12 cellular contexts compared by ENCODE assay signal in genomic region chr1:32182060-32182459, GRCh38. TPM values are rescaled to one million over a fixed set of nuclear protein-coding genes. Genes with fewer than 3 reads are reported as not detected.
DNase-seq lines count a peak whose midpoint lies in the region; ATAC-seq and TF ChIP-seq lines count a peak whose summit lies in the region.
"Had no signal": no experiment of that assay in that cellular context is flagged by ENCODE, and none has a peak within 500 bp of the region (broad histone marks: within the 10 kb centered on the region; RNA-seq: fewer than 3 reads in every experiment).

No MANE protein-coding gene starts in this region.

- no peaks in the 10 kb centered on the region for H3K9me3 Mint-ChIP-seq in activated T-helper 1 cell treated with anti-CD3 and anti-CD28 coated beads, Interleukin-12 subunit alpha, Interleukin-12 subunit beta, Interleukin-2, Interleukin-4 antibody, amounts not matched to agents 30 ng/mL and 10 ng/mL and 1 ng/mL, durations not matched to agents 14 hours and 24 hours and 36 hours

- BruUV-seq in A673 (replicated peaks; lab: Mats Ljungman, UMichigan), result no TSS peak

- POLR2A ChIA-PET in A673 (lab: Charles Lee; ENCODE audit: low non-redundant PET), result no interaction called here

- H3K27me3 Mint-ChIP-seq in activated T-helper 1 cell treated with anti-CD3 and anti-CD28 coated beads, Interleukin-12 subunit alpha, Interleukin-12 subunit beta, Interleukin-2, Interleukin-4 antibody, amounts not matched to agents 30 ng/mL and 10 ng/mL and 1 ng/mL, durations not matched to agents 14 hours and 24 hours and 36 hours (ENCODE audit: insufficient read depth), result no peaks in the 10 kb centered on the region

- H3K4me3 ChIP-seq in A673 (ENCODE audit: low read depth, low read length, poor library complexity, severe bottlenecking), result peak overlapping the region; percentile 52
- peak overlapping the region; percentile 78 to 81 for H3K4me3 ChIP-seq in foreskin fibroblast (ENCODE audit: low read depth in 1 of 2, low read length in 2 of 2)

- DNase-seq in A673 (ENCODE audit: low spot score) (no peak), GM03348 (ENCODE audit: low spot score) (peak; percentile 44), foreskin fibroblast (peak in 1 of 2 donors; percentile 22), MV-4-11 (lab: John Stamatoyannopoulos, UW) (no peak), foreskin melanocyte (no peak)
- no peak for DNase-seq in activated T-helper 1 cell treated with anti-CD3 and anti-CD28 coated beads, Interleukin-12 subunit alpha, Interleukin-12 subunit beta, Interleukin-2, Interleukin-4 antibody, amounts not matched to agents 30 ng/mL and 10 ng/mL and 1 ng/mL, durations not matched to agents 14 hours and 24 hours and 36 hours (ENCODE audit: low spot score)
- DNase-seq: activated gamma-delta T cell, DMS153, H7 had no signal

- CTCF ChIA-PET in A673 (lab: Charles Lee), result no interaction called here

- H3K36me3 Mint-ChIP-seq in activated T-helper 1 cell treated with anti-CD3 and anti-CD28 coated beads, Interleukin-12 subunit alpha, Interleukin-12 subunit beta, Interleukin-2, Interleukin-4 antibody, amounts not matched to agents 30 ng/mL and 10 ng/mL and 1 ng/mL, durations not matched to agents 14 hours and 24 hours and 36 hours (ENCODE audit: low read depth), result peaks cover 52% of the 10 kb centered on the region

- H3K27me3 ChIP-seq in A673 (replicated peaks; ENCODE audit: insufficient read depth, low read depth, low read length, poor library complexity), result no peaks in the 10 kb centered on the region

- H3K27ac Mint-ChIP-seq in activated T-helper 1 cell treated with anti-CD3 and anti-CD28 coated beads, Interleukin-12 subunit alpha, Interleukin-12 subunit beta, Interleukin-2, Interleukin-4 antibody, amounts not matched to agents 30 ng/mL and 10 ng/mL and 1 ng/mL, durations not matched to agents 14 hours and 24 hours and 36 hours, result peak overlapping the region; percentile 46

- peaks cover 48% of the 10 kb centered on the region for H3K36me3 ChIP-seq in A673 (ENCODE audit: insufficient read depth, low read length, poor library complexity, severe bottlenecking)

- TF ChIP-seq CTCF in A673 (conservative IDR thresholded peaks at IDR 0.05; ENCODE audit: low read depth, low read length), result no peak
- no peak for TF ChIP-seq CTCF in foreskin fibroblast (IDR thresholded peaks at IDR 0.05; ENCODE audit: low read depth, low read length)

- peaks cover 64% of the 10 kb centered on the region for H3K4me1 Mint-ChIP-seq in activated T-helper 1 cell treated with anti-CD3 and anti-CD28 coated beads, Interleukin-12 subunit alpha, Interleukin-12 subunit beta, Interleukin-2, Interleukin-4 antibody, amounts not matched to agents 30 ng/mL and 10 ng/mL and 1 ng/mL, durations not matched to agents 14 hours and 24 hours and 36 hours (ENCODE audit: low read depth)

- no peak for ATAC-seq in HG02973 (IDR thresholded peaks at IDR 0.05; ENCODE audit: unreplicated experiment)
- no peak for ATAC-seq in HG03460 (IDR thresholded peaks at IDR 0.05; ENCODE audit: unreplicated experiment)

- peak overlapping the region; percentile 96 for H3K4me3 Mint-ChIP-seq in activated T-helper 1 cell treated with anti-CD3 and anti-CD28 coated beads, Interleukin-12 subunit alpha, Interleukin-12 subunit beta, Interleukin-2, Interleukin-4 antibody, amounts not matched to agents 30 ng/mL and 10 ng/mL and 1 ng/mL, durations not matched to agents 14 hours and 24 hours and 36 hours

- H3K4me1 ChIP-seq in A673 (ENCODE audit: insufficient read depth, low read length, poor library complexity, severe bottlenecking), result peaks cover 19% of the 10 kb centered on the region

- H3K9me3 ChIP-seq in A673 (ENCODE audit: low read depth, low read length, poor library complexity, severe bottlenecking), result no peaks in the 10 kb centered on the region

- H3K27ac ChIP-seq in A673 (ENCODE audit: low read depth, low read length, poor library complexity, severe bottlenecking), result no peak overlapping the region

- intact Hi-C loops in A673 (cut with micrococcal nuclease; ENCODE audit: unreplicated experiment), result no loop called here
- intact Hi-C loops in activated T-helper 1 cell treated with anti-CD3 and anti-CD28 coated beads, Interleukin-12 subunit alpha, Interleukin-12 subunit beta, Interleukin-2, Interleukin-4 antibody, amounts not matched to agents 30 ng/mL and 10 ng/mL and 1 ng/mL, durations not matched to agents 14 hours and 24 hours and 36 hours (cut with micrococcal nuclease), result loop anchor here (5.0 kb wide), 2 partner anchors 70 to 240 kb away; partner anchors contain the start of gene LCK

RNA-seq across cellular contexts. Expression of gene TXLNA, which starts 2.6 kb away (rescaled TPM):
- total RNA-seq in A673 (2021), result 62.3 and 62.7 TPM in 2 replicates
- 109 and 110 TPM in 2 replicates for total RNA-seq in activated T-helper 1 cell treated with anti-CD3 and anti-CD28 coated beads, Interleukin-12 subunit alpha, Interleukin-12 subunit beta, Interleukin-2, Interleukin-4 antibody, amounts not matched to agents 30 ng/mL and 10 ng/mL and 1 ng/mL, durations not matched to agents 14 hours and 24 hours and 36 hours

RNA-seq across cellular contexts. Expression of gene CCDC28B, which starts 18.3 kb away (rescaled TPM):
- 15.6 and 22.4 TPM in 2 replicates for total RNA-seq in A673 (2021)
- total RNA-seq in activated T-helper 1 cell treated with anti-CD3 and anti-CD28 coated beads, Interleukin-12 subunit alpha, Interleukin-12 subunit beta, Interleukin-2, Interleukin-4 antibody, amounts not matched to agents 30 ng/mL and 10 ng/mL and 1 ng/mL, durations not matched to agents 14 hours and 24 hours and 36 hours, result 28.2 and 32.6 TPM in 2 replicates

RNA-seq across cellular contexts. Expression of gene IQCC, which starts 23.4 kb away (rescaled TPM):
- total RNA-seq in A673 (2021), result 7.2 and 7.9 TPM in 2 replicates
- total RNA-seq in activated T-helper 1 cell treated with anti-CD3 and anti-CD28 coated beads, Interleukin-12 subunit alpha, Interleukin-12 subunit beta, Interleukin-2, Interleukin-4 antibody, amounts not matched to agents 30 ng/mL and 10 ng/mL and 1 ng/mL, durations not matched to agents 14 hours and 24 hours and 36 hours, result 5.7 and 6.0 TPM in 2 replicates

RNA-seq across cellular contexts. Expression of gene DCDC2B, which starts 26.8 kb away (rescaled TPM):
- not detected in 2 replicates for total RNA-seq in A673 (2021)
- total RNA-seq in activated T-helper 1 cell treated with anti-CD3 and anti-CD28 coated beads, Interleukin-12 subunit alpha, Interleukin-12 subunit beta, Interleukin-2, Interleukin-4 antibody, amounts not matched to agents 30 ng/mL and 10 ng/mL and 1 ng/mL, durations not matched to agents 14 hours and 24 hours and 36 hours, result 0.15 TPM in 1 of 2 replicates, not detected in the other
- total RNA-seq: H7; T-helper 2 cell treated with Interferon-gamma antibody and Interleukin-4, amounts not matched to agents 100 ng/mL and 5 ng/mL, for 36 hours had no signal

RNA-seq across cellular contexts. Expression of gene TMEM234, which starts 40.1 kb away (rescaled TPM):
- 15.4 TPM in 2 replicates for total RNA-seq in A673 (2021)
- total RNA-seq in activated T-helper 1 cell treated with anti-CD3 and anti-CD28 coated beads, Interleukin-12 subunit alpha, Interleukin-12 subunit beta, Interleukin-2, Interleukin-4 antibody, amounts not matched to agents 30 ng/mL and 10 ng/mL and 1 ng/mL, durations not matched to agents 14 hours and 24 hours and 36 hours, result 13.5 and 15.0 TPM in 2 replicates
